ENCODE assay signal across 20 cellular contexts in genomic region chr4:16864199-16864598, GRCh38. TPM values are rescaled to one million over a fixed set of nuclear protein-coding genes. Genes with fewer than 3 reads are reported as not detected.
DNase-seq lines count a peak whose midpoint lies in the region; ATAC-seq and TF ChIP-seq lines count a peak whose summit lies in the region.
"Had no signal": no experiment of that assay in that cellular context is flagged by ENCODE, and none has a peak within 500 bp of the region (broad histone marks: within the 10 kb centered on the region; RNA-seq: fewer than 3 reads in every experiment).

No MANE protein-coding gene starts in this region.

- intact Hi-C loops in gastrocnemius medialis (cut with DNase I; ENCODE audit: low total_unique reads): no loop called here

- no peak overlapping the region; the same call in 1 of the 2 replicates for H3K9ac ChIP-seq in SK-N-SH

- no peak overlapping the region for H2AFZ ChIP-seq in SK-N-SH (ENCODE audit: low read depth)
- H2AFZ ChIP-seq: PC-9 had no signal

- H3K9me3 ChIP-seq in SK-N-SH (no peaks in the 10 kb centered on the region), gastrocnemius medialis (no peaks in the 10 kb centered on the region), upper lobe of left lung (no peaks in the 10 kb centered on the region)

- H3K36me3 ChIP-seq in SK-N-SH (replicated peaks in 1 of 2; ENCODE audit: control insufficient read depth in 1 of 2, insufficient read depth in 2 of 2, low read length in 1 of 2) (peaks cover 0 to 3% of the 10 kb centered on the region in 2 experiments), gastrocnemius medialis (no peaks in the 10 kb centered on the region), upper lobe of left lung (no peaks in the 10 kb centered on the region)

- H3K4me3 ChIP-seq in SK-N-SH (ENCODE audit: low read depth in 2 of 2, low read length in 1 of 2) (no peak overlapping the region), gastrocnemius medialis (no peak overlapping the region), upper lobe of left lung (no peak overlapping the region)
- H3K4me3 ChIP-seq: PC-9 had no signal

- H4K20me1 ChIP-seq in SK-N-SH (ENCODE audit: insufficient read depth): no peaks in the 10 kb centered on the region

- 0 out of 2 replicates have a peak overlapping the region, but pooled peaks have one; percentile 10 for H3K4me2 ChIP-seq in SK-N-SH
- H3K4me2 ChIP-seq: PC-9 had no signal

- in situ Hi-C loops in gastrocnemius medialis (cut with MboI; ENCODE audit: low sequenced_read_pairs in 4 of 4): no loop called here

- peaks cover 16% of the 10 kb centered on the region for H3K79me2 ChIP-seq in SK-N-SH (ENCODE audit: insufficient read depth)

- CTCF ChIA-PET in SK-N-SH (lab: Yijun Ruan, JAX): no interaction called here

- peak overlapping the region in 1 of 2 experiments; percentile 95; a peak in 2 of 4 replicates for H3K27ac ChIP-seq in SK-N-SH (ENCODE audit: low read depth in 2 of 2, low read length in 1 of 2)
- peak overlapping the region; percentile 17 to 63 (median 36) for H3K27ac ChIP-seq in gastrocnemius medialis
- peak overlapping the region in 2 of 4 donors; percentile 81 to 94 for H3K27ac ChIP-seq in upper lobe of left lung
- H3K27ac ChIP-seq: PC-9, RWPE1 had no signal

- ATAC-seq in SK-N-SH treated with all-trans-retinoic acid at 6 μM for 48 hours (no peak; the same call in 2 of the 3 replicates), gastrocnemius medialis (no peak), upper lobe of left lung (ENCODE audit: low FRiP score in 2 of 2) (no peak)

- no peaks in the 10 kb centered on the region for H3K27me3 ChIP-seq in SK-N-SH (ENCODE audit: insufficient read depth)
- no peaks in the 10 kb centered on the region for H3K27me3 ChIP-seq in gastrocnemius medialis
- no peaks in the 10 kb centered on the region for H3K27me3 ChIP-seq in upper lobe of left lung

- H3F3A ChIP-seq in SK-N-SH (replicated peaks; ENCODE audit: insufficient read depth): peaks cover 36% of the 10 kb centered on the region

- no peak for TF ChIP-seq CTCF in SK-N-SH (IDR thresholded peaks at IDR 0.05)
- no peak for TF ChIP-seq CTCF in gastrocnemius medialis (IDR thresholded peaks at IDR 0.05 in 4 of 5, conservative IDR thresholded peaks at IDR 0.05 in 1 of 5)
- TF ChIP-seq CTCF in upper lobe of left lung (IDR thresholded peaks at IDR 0.05): no peak

- POLR2A ChIA-PET in SK-N-SH (lab: Yijun Ruan, JAX): no interaction called here

- TF ChIP-seq EP300 in SK-N-SH (IDR thresholded peaks at IDR 0.05; ENCODE audit: borderline replicate concordance in 1 of 2, low read depth in 1 of 2, low read length in 1 of 2) (no peak), upper lobe of left lung (IDR thresholded peaks at IDR 0.05) (no peak)

- no peak for TF ChIP-seq RAD21 in SK-N-SH (IDR thresholded peaks at IDR 0.05; ENCODE audit: low read length)

- peaks cover 2 to 28% of the 10 kb centered on the region in 2 experiments for H3K4me1 ChIP-seq in SK-N-SH (ENCODE audit: control insufficient read depth in 1 of 2, insufficient read depth in 2 of 2, low read depth in 1 of 2, low read length in 1 of 2)
- H3K4me1 ChIP-seq in gastrocnemius medialis: peaks cover 0 to 13% of the 10 kb centered on the region in 2 donors
- H3K4me1 ChIP-seq in upper lobe of left lung: peaks cover 2 to 26% (median 16%) of the 10 kb centered on the region in 4 donors

- 34% methylated on average over 2 of the region's 2 CpGs for WGBS in SK-N-SH (ENCODE audit: low lambda C conversion rate)
- 63 to 65% methylated on average over 2 of the region's 2 CpGs for WGBS in upper lobe of left lung, 2 donors

- no peaks in the 10 kb centered on the region for H3K9me2 ChIP-seq in SK-N-SH

- TF ChIP-seq POLR2A in gastrocnemius medialis (IDR thresholded peaks at IDR 0.05) (no peak), upper lobe of left lung (IDR thresholded peaks at IDR 0.05) (no peak)

- no peak for DNase-seq in SK-N-SH
- DNase-seq in HT1080 (ENCODE audit: low read depth): peak; percentile 13
- peak; percentile 35 for DNase-seq in astrocyte of the hippocampus (ENCODE audit: low read depth, low spot score)
- DNase-seq in gastrocnemius medialis: no peak
- no peak for DNase-seq in NCI-H774 (lab: John Stamatoyannopoulos, UW)
- DNase-seq in upper lobe of left lung: no peak
- no peak for DNase-seq in stimulated activated CD4-positive, alpha-beta T cell treated with anti-CD3 and anti-CD28 coated beads, Interleukin-4, amount 100 ng/mL, for 24 hours
- DNase-seq: 8988T, DMS79, MM.1S, NCI-H1092, NCI-H146, NCI-H2081, NCI-H748 treated with DMSO at 0.1 percent for 48 hours, PC-9 had no signal

TF ChIP-seq in SK-N-SH, 30 proteins besides CTCF, POLR2A, EP300 and RAD21 (continues in another document):
- TF ChIP-seq POLR2AphosphoS5 (IDR thresholded peaks at IDR 0.05; ENCODE audit: low read depth, low read length): no peak
- TF ChIP-seq NFIC (IDR thresholded peaks at IDR 0.05; ENCODE audit: borderline replicate concordance): no peak
- TF ChIP-seq YY1 (IDR thresholded peaks at IDR 0.05; ENCODE audit: low read depth): no peak
- no peak for TF ChIP-seq SIN3A (IDR thresholded peaks at IDR 0.05; ENCODE audit: borderline replicate concordance, low read depth, low read length)
- TF ChIP-seq GABPA (IDR thresholded peaks at IDR 0.05; ENCODE audit: low read depth): no peak
- TF ChIP-seq GATA2 (CRISPR knock-in tag; IDR thresholded peaks at IDR 0.05): no peak
- TF ChIP-seq MXI1 (IDR thresholded peaks at IDR 0.05; ENCODE audit: low read depth, low read length): no peak
- TF ChIP-seq RFX5 (IDR thresholded peaks at IDR 0.05; ENCODE audit: low read length): no peak
- TF ChIP-seq PBX3 (IDR thresholded peaks at IDR 0.05): no peak
- no peak for TF ChIP-seq EZH2phosphoT487 (IDR thresholded peaks at IDR 0.05; ENCODE audit: borderline replicate concordance, low read depth)

TF ChIP-seq in SK-N-SH treated with all-trans-retinoic acid at 6 μM for 48 hours, 23 proteins besides CTCF, POLR2A, EP300 and RAD21 (continues in another document):
- TF ChIP-seq ARNTL (CRISPR knock-in tag; IDR thresholded peaks at IDR 0.05; ENCODE audit: borderline replicate concordance, low read depth): no peak
- no peak for TF ChIP-seq ZFP30 (CRISPR knock-in tag; IDR thresholded peaks at IDR 0.05)
- no peak for TF ChIP-seq POU6F1 (CRISPR knock-in tag; IDR thresholded peaks at IDR 0.05; ENCODE audit: borderline replicate concordance, low read depth)
- TF ChIP-seq OSR1 (CRISPR knock-in tag; IDR thresholded peaks at IDR 0.05): no peak
- TF ChIP-seq SNAI2 (CRISPR knock-in tag; IDR thresholded peaks at IDR 0.05): no peak
- TF ChIP-seq ISL1 (CRISPR knock-in tag; IDR thresholded peaks at IDR 0.05): no peak
- TF ChIP-seq BACH2 (CRISPR knock-in tag; IDR thresholded peaks at IDR 0.05; ENCODE audit: borderline replicate concordance): no peak
- TF ChIP-seq PPARA (CRISPR knock-in tag; IDR thresholded peaks at IDR 0.05; ENCODE audit: borderline replicate concordance): no peak
- no peak for TF ChIP-seq RARB (CRISPR knock-in tag; IDR thresholded peaks at IDR 0.05)
- TF ChIP-seq ZC3H10 (CRISPR knock-in tag; IDR thresholded peaks at IDR 0.05): no peak
- no peak for TF ChIP-seq ZNF565 (CRISPR knock-in tag; conservative IDR thresholded peaks at IDR 0.05; ENCODE audit: low read depth)
- no peak for TF ChIP-seq CREB5 (CRISPR knock-in tag; IDR thresholded peaks at IDR 0.05; ENCODE audit: low read depth)
- no peak for TF ChIP-seq CSDC2 (CRISPR knock-in tag; IDR thresholded peaks at IDR 0.05)
- TF ChIP-seq GLIS3 (CRISPR knock-in tag; IDR thresholded peaks at IDR 0.05): no peak
- TF ChIP-seq TCF4 (CRISPR knock-in tag; IDR thresholded peaks at IDR 0.05; ENCODE audit: borderline replicate concordance): no peak

RNA-seq across cellular contexts. Expression of gene LDB2, which starts 34.2 kb away (rescaled TPM):
- 11.0 and 18.5 TPM in 2 replicates for polyA plus RNA-seq in SK-N-SH (2012; rRNA removed)
- 9.3 and 12.4 TPM in 2 replicates for polyA plus RNA-seq in SK-N-SH (2012; cell fraction: cytosol; rRNA removed)
- polyA plus RNA-seq in SK-N-SH (2012; cell fraction: nucleus; rRNA removed): 9.8 and 14.2 TPM in 2 replicates
- 2.1 and 3.5 TPM in 2 replicates for total RNA-seq in HT1080 (2014; rRNA removed; shearing (Covaris generic))
- polyA plus RNA-seq in HT1080 (2015; cell fraction: cytosol; rRNA removed): 0.33 and 0.50 TPM in 2 replicates
- polyA plus RNA-seq in HT1080 (2015; cell fraction: nucleus; rRNA removed): 0.38 and 0.67 TPM in 2 replicates
- total RNA-seq in gastrocnemius medialis: 10 to 100 TPM in 3 of 4 donors, 1 to 10 TPM in 1; 7.0 to 26.4 (median 18.1) TPM
- 10 to 100 TPM; 34.6 to 94.4 (median 45.9) TPM for total RNA-seq in upper lobe of left lung
- total RNA-seq: HT-29, NCI-H460, PC-9 had no signal
- polyA plus RNA-seq: CD14-positive monocyte had no signal

Comparison
In these comparisons a context has a peak if more than half of its experiments do, and no peak if none do; other contexts are left out.
1. DNase-seq: peak in HT1080 (single experiment) and astrocyte of the hippocampus (single experiment); none in SK-N-SH (single experiment), gastrocnemius medialis (0 of 2), NCI-H774 (single experiment), upper lobe of left lung (0 of 2) and stimulated activated CD4-positive, alpha-beta T cell treated with anti-CD3 and anti-CD28 coated beads, Interleukin-4, amount 100 ng/mL, for 24 hours (single experiment).